In genomic region chr14:75515631-75515999, GRCh38 we compare ENCODE assay signal across 8 cellular contexts. TPM values are rescaled to one million over a fixed set of nuclear protein-coding genes. Genes with fewer than 3 reads are reported as not detected.
DNase-seq lines count a peak whose midpoint lies in the region; ATAC-seq and TF ChIP-seq lines count a peak whose summit lies in the region.

No MANE protein-coding gene starts in this region.

- H3K4me3 Mint-ChIP-seq in immature natural killer cell, result peak overlapping the region; percentile 90 to 96 (median 91)

- H3K4me3 ChIP-seq in GM12864 (ENCODE audit: low read depth, low read length), result peak overlapping the region; percentile 31

- TF ChIP-seq CTCF in GM12864 (IDR thresholded peaks at IDR 0.05; ENCODE audit: low read depth, low read length, missing control alignments), result no peak

- ATAC-seq in GM21529 (IDR thresholded peaks at IDR 0.05; ENCODE audit: unreplicated experiment), result peak; percentile 50

- DNase-seq in GM12864 (ENCODE audit: low read depth) (no peak), NCI-H2227 treated with DMSO at 0.1 percent for 48 hours (lab: John Stamatoyannopoulos, UW) (peak; percentile 59), immature natural killer cell (no peak), NCI-H510A treated with DMSO at 0.1 percent for 48 hours (lab: John Stamatoyannopoulos, UW) (no peak), amniotic stem cell (lab: John Stamatoyannopoulos, UW) (no peak), SHP77 (lab: John Stamatoyannopoulos, UW) (no peak)
- no peak for DNase-seq in stimulated activated CD4-positive, alpha-beta T cell treated with anti-CD3 and anti-CD28 coated beads, Interleukin-4, amount 100 ng/mL, for 24 hours

- H3K4me1 Mint-ChIP-seq in immature natural killer cell, result peaks cover 33 to 41% of the 10 kb centered on the region in 2 donors

- peaks cover 0 to 6% (median 5%) of the 10 kb centered on the region in 6 donors for H3K9me3 Mint-ChIP-seq in immature natural killer cell

- H3K27me3 Mint-ChIP-seq in immature natural killer cell (ENCODE audit: low read depth in 3 of 3), result no peaks in the 10 kb centered on the region

- peak overlapping the region; percentile 92 to 98 (median 96) for H3K27ac Mint-ChIP-seq in immature natural killer cell

- peaks cover 3 to 9% (median 5%) of the 10 kb centered on the region in 3 donors for H3K36me3 Mint-ChIP-seq in immature natural killer cell

RNA-seq across cellular contexts. Expression of gene BATF, which starts 6.7 kb away (rescaled TPM):
- polyA plus RNA-seq in immature natural killer cell, result 10 to 100 TPM; 61.7 to 97.4 (median 95.6) TPM
